1 cellular context compared by ENCODE assay signal in the genomic region with DNA sequence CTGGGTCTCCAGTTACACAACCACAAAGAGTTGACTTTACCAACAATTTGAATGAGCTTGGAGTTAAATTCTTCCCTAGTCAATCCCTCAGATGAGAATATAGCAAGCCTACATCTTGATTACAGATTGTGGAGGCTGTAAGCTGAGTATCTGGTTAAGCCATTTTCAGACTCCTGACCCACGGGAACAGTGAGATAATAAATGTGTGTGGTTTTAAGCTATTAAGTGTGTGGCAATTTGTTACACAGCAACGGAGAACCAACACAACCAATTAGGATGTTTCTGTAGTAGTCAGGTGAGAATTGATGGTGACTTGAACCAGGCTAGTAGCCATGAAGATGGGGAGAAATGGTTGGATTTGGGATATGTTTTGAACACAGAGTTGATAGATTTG.
TF ChIP-seq lines count a peak whose summit lies in the region.

No MANE protein-coding gene starts in this region.

TF ChIP-seq in IMR-90, 13 proteins besides CTCF, POLR2A, EP300 and RAD21 (continued from another document):
- TF ChIP-seq, protein P1, sequence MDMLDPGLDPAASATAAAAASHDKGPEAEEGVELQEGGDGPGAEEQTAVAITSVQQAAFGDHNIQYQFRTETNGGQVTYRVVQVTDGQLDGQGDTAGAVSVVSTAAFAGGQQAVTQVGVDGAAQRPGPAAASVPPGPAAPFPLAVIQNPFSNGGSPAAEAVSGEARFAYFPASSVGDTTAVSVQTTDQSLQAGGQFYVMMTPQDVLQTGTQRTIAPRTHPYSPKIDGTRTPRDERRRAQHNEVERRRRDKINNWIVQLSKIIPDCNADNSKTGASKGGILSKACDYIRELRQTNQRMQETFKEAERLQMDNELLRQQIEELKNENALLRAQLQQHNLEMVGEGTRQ (IDR thresholded peaks at IDR 0.05; ENCODE audit: low read depth, low read length), result no peak
- TF ChIP-seq CHD1 (IDR thresholded peaks at IDR 0.05; ENCODE audit: low read depth, low read length) (no peak), MXI1 (IDR thresholded peaks at IDR 0.05; ENCODE audit: borderline replicate concordance, low read depth, low read length) (no peak), RFX5 (IDR thresholded peaks at IDR 0.05; ENCODE audit: low read depth, low read length) (no peak)
